ENCODE assay signal across 1 cellular context in the genomic region with DNA sequence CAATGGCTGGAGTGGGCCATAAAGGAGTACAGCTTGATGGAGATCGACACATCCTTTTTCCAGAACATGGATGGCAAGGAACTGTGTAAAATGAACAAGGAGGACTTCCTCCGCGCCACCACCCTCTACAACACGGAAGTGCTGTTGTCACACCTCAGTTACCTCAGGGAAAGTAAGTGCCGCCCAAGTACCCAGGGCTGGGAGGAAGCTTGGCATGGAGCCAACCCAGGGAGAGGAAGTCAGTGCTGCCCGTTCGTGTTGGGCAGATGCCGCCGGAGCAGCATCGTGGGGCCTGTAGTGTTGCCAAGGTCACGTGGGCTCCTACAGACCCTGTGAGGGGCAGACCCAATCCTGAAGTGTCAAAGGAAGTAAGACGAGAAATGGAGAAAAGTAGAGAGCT.
TF ChIP-seq lines count a peak whose summit lies in the region.

No MANE protein-coding gene starts in this region.

TF ChIP-seq in WTC11, 78 proteins besides CTCF, POLR2A, EP300 and RAD21 (continued from another document):
- TF ChIP-seq, protein P1, sequence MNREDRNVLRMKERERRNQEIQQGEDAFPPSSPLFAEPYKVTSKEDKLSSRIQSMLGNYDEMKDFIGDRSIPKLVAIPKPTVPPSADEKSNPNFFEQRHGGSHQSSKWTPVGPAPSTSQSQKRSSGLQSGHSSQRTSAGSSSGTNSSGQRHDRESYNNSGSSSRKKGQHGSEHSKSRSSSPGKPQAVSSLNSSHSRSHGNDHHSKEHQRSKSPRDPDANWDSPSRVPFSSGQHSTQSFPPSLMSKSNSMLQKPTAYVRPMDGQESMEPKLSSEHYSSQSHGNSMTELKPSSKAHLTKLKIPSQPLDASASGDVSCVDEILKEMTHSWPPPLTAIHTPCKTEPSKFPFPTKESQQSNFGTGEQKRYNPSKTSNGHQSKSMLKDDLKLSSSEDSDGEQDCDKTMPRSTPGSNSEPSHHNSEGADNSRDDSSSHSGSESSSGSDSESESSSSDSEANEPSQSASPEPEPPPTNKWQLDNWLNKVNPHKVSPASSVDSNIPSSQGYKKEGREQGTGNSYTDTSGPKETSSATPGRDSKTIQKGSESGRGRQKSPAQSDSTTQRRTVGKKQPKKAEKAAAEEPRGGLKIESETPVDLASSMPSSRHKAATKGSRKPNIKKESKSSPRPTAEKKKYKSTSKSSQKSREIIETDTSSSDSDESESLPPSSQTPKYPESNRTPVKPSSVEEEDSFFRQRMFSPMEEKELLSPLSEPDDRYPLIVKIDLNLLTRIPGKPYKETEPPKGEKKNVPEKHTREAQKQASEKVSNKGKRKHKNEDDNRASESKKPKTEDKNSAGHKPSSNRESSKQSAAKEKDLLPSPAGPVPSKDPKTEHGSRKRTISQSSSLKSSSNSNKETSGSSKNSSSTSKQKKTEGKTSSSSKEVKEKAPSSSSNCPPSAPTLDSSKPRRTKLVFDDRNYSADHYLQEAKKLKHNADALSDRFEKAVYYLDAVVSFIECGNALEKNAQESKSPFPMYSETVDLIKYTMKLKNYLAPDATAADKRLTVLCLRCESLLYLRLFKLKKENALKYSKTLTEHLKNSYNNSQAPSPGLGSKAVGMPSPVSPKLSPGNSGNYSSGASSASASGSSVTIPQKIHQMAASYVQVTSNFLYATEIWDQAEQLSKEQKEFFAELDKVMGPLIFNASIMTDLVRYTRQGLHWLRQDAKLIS (CRISPR knock-in tag; IDR thresholded peaks at IDR 0.05; ENCODE audit: borderline replicate concordance), result no peak
- TF ChIP-seq, protein P2, sequence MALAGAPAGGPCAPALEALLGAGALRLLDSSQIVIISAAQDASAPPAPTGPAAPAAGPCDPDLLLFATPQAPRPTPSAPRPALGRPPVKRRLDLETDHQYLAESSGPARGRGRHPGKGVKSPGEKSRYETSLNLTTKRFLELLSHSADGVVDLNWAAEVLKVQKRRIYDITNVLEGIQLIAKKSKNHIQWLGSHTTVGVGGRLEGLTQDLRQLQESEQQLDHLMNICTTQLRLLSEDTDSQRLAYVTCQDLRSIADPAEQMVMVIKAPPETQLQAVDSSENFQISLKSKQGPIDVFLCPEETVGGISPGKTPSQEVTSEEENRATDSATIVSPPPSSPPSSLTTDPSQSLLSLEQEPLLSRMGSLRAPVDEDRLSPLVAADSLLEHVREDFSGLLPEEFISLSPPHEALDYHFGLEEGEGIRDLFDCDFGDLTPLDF (CRISPR knock-in tag; IDR thresholded peaks at IDR 0.05), result no peak
- no peak for TF ChIP-seq RELA (CRISPR knock-in tag; IDR thresholded peaks at IDR 0.05; ENCODE audit: borderline replicate concordance)
- no peak for TF ChIP-seq CBFB (CRISPR knock-in tag; IDR thresholded peaks at IDR 0.05; ENCODE audit: low read depth)
- TF ChIP-seq ESRRA (CRISPR knock-in tag; IDR thresholded peaks at IDR 0.05; ENCODE audit: borderline replicate concordance), result no peak
- TF ChIP-seq PRRX2 (CRISPR knock-in tag; IDR thresholded peaks at IDR 0.05), result no peak
- TF ChIP-seq, protein P3, sequence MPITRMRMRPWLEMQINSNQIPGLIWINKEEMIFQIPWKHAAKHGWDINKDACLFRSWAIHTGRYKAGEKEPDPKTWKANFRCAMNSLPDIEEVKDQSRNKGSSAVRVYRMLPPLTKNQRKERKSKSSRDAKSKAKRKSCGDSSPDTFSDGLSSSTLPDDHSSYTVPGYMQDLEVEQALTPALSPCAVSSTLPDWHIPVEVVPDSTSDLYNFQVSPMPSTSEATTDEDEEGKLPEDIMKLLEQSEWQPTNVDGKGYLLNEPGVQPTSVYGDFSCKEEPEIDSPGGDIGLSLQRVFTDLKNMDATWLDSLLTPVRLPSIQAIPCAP (CRISPR knock-in tag; IDR thresholded peaks at IDR 0.05), result no peak
- TF ChIP-seq ZNF138 (CRISPR knock-in tag; conservative IDR thresholded peaks at IDR 0.05), result no peak
- no peak for TF ChIP-seq ATF1 (CRISPR knock-in tag; IDR thresholded peaks at IDR 0.05)
- TF ChIP-seq NR2C2 (CRISPR knock-in tag; IDR thresholded peaks at IDR 0.05), result no peak
